In genomic region chr15:92228830-92229229, GRCh38 we compare ENCODE assay signal across 8 cellular contexts.
"Had no signal": no experiment of that assay in that cellular context is flagged by ENCODE, and none has a peak within 500 bp of the region (broad histone marks: within the 10 kb centered on the region; RNA-seq: fewer than 3 reads in every experiment).

No MANE protein-coding gene starts in this region.

- H3K36me3 ChIP-seq: HAP-1 had no signal

- H3K36me3 Mint-ChIP-seq: IgD-negative memory B cell had no signal

- H3K9me3 ChIP-seq: HAP-1 had no signal

- H3K4me1 ChIP-seq: HAP-1 had no signal

- H3K27ac Mint-ChIP-seq: GM23338, HFFc6, IgD-negative memory B cell had no signal

- H3K27ac ChIP-seq: HL-60 had no signal

- H2AFZ ChIP-seq: GM23338 had no signal

- ATAC-seq: GM23338, HCT116, HepG2 had no signal

- H3K4me3 Mint-ChIP-seq: GM23338, HFFc6, IgD-negative memory B cell had no signal

- DNase-seq: H7, HFFc6 had no signal

- H3K4me3 ChIP-seq: GM23338, HAP-1 had no signal

- H3K4me1 Mint-ChIP-seq: GM23338, IgD-negative memory B cell had no signal

- H3K4me2 ChIP-seq: GM23338 had no signal
